In the genomic region with DNA sequence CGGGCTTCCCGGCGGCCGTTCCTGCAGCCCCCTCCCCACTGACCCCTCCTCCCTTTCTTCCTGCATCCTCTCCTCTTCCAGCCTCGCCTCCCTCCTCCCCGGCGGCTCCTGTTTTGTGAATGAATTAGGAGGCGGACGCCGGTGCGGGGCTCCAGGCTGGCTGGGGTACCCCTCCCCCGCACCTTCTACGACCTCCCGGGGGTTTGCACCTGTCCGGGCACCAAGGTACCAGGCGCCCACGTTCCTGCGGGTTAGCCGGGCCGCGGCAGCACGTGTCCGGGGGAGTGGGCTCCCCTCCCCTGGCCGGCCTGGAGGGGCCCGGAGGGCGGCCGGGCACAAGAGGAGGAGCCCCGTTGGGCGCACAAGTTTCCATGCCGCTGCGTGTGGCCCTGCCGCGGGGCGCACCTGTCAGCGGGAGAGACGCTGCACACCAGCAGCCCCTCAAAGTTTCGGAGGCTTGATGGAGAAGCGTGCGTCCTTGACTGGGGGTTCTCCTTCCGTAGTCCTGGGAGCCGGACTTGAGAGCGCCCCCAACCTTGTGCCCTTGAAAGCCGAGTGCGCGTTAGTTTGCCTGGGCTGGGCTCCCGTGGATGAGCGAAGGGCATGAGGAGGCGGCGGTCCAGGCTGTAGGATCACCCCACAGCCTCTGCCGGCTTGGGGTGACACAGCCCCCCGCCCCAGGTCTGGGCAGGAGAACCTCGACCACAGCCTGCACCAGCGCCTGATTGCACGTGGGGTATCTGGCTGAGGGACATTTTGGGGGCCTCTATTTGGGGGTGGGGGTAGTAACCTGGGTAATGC, we compare ENCODE assay signal across 8 cellular contexts. TPM values are rescaled to one million over a fixed set of nuclear protein-coding genes. Genes with fewer than 3 reads are reported as not detected.
DNase-seq lines count a peak whose midpoint lies in the region; TF ChIP-seq lines count a peak whose summit lies in the region.

No MANE protein-coding gene starts in this region.

- H3K27ac ChIP-seq in muscle layer of duodenum (ENCODE audit: low read length): no peak overlapping the region

- CTCF ChIA-PET in Caco-2 (lab: Charles Lee): interaction anchor here (1.2 to 2.1 kb wide), 8 partner anchors 9 to 263 kb away, joined by 3 to 15 read pairs (median 5); no protein-coding TSS in a partner anchor

- H4K20me1 ChIP-seq in Loucy (ENCODE audit: insufficient read depth, low read length, poor library complexity, severe bottlenecking): no peaks in the 10 kb centered on the region

- H3K4me1 Mint-ChIP-seq in Caco-2 (ENCODE audit: low read depth, unreplicated experiment): peaks cover 14% of the 10 kb centered on the region

- no peaks in the 10 kb centered on the region for H3K79me2 ChIP-seq in Loucy (ENCODE audit: insufficient read depth, low read length)

- H3K9me2 ChIP-seq in Loucy (replicated peaks; ENCODE audit: low read depth, low read length): no peaks in the 10 kb centered on the region

- H3K9ac ChIP-seq in Loucy (ENCODE audit: low read depth, low read length, poor library complexity, severe bottlenecking): no peak overlapping the region

- H3K9me3 ChIP-seq in Caco-2: no peaks in the 10 kb centered on the region
- H3K9me3 ChIP-seq in Loucy (ENCODE audit: insufficient read depth, low read depth, low read length): no peaks in the 10 kb centered on the region
- no peaks in the 10 kb centered on the region for H3K9me3 ChIP-seq in muscle layer of duodenum (ENCODE audit: control insufficient read depth in 1 of 2, low read length in 2 of 2)

- H3K4me1 ChIP-seq in Caco-2 (peaks cover 9% of the 10 kb centered on the region), Loucy (ENCODE audit: insufficient read depth, low read length, poor library complexity, severe bottlenecking) (peaks cover 10% of the 10 kb centered on the region), muscle layer of duodenum (ENCODE audit: control insufficient read depth in 1 of 2, insufficient read depth in 2 of 2, low read length in 2 of 2) (peaks cover 0 to 28% of the 10 kb centered on the region in 2 donors)

- intact Hi-C loops in Caco-2 (cut with micrococcal nuclease; ENCODE audit: unreplicated experiment): loop anchor here (10.0 kb wide), 1 partner anchor 572 kb away; a partner anchor contains a TSS

- POLR2A ChIA-PET in Caco-2 (lab: Charles Lee): interaction anchor here (1.0 to 1.3 kb wide), 2 partner anchors 34 to 262 kb away, joined by 3 to 6 read pairs; no protein-coding TSS in a partner anchor

- H3K36me3 ChIP-seq in Caco-2 (ENCODE audit: control insufficient read depth, insufficient read depth, low read length): no peaks in the 10 kb centered on the region
- H3K36me3 ChIP-seq in Loucy (ENCODE audit: insufficient read depth, low read length): peaks cover 5% of the 10 kb centered on the region; the same call in 1 of the 2 replicates
- peaks cover 5 to 13% of the 10 kb centered on the region in 2 donors for H3K36me3 ChIP-seq in muscle layer of duodenum (ENCODE audit: control insufficient read depth in 1 of 2, insufficient read depth in 2 of 2, low read length in 2 of 2)

- H3K27ac Mint-ChIP-seq in Caco-2 (ENCODE audit: unreplicated experiment): no peak overlapping the region

- H2AFZ ChIP-seq in Loucy (ENCODE audit: low read length): no peak overlapping the region

- TF ChIP-seq CTCF in Caco-2 (IDR thresholded peaks at IDR 0.05; ENCODE audit: insufficient read depth in 1 of 2, low read depth in 1 of 2, low read length in 1 of 2, severe bottlenecking in 1 of 2, unreplicated experiment in 1 of 2) (no peak), Loucy (conservative IDR thresholded peaks at IDR 0.05; ENCODE audit: low read length) (no peak)

- TSS peak; percentile 19 for BruUV-seq in Caco-2 (replicated peaks; lab: Mats Ljungman, UMichigan)

- peak overlapping the region; percentile 92 for H3K4me3 Mint-ChIP-seq in Caco-2 (ENCODE audit: unreplicated experiment)

- H3F3A ChIP-seq in Loucy (ENCODE audit: low read depth): no peaks in the 10 kb centered on the region

- DNase-seq in Caco-2: peak in 1 of 2 experiments; percentile 29
- peak; percentile 32 for DNase-seq in dermis blood vessel endothelial cell
- no peak for DNase-seq in NCI-H2081 (lab: John Stamatoyannopoulos, UW)
- DNase-seq in NCI-H187 (lab: John Stamatoyannopoulos, UW): no peak
- no peak for DNase-seq in NCI-H2171 treated with DMSO at 0.1 percent for 48 hours (lab: John Stamatoyannopoulos, UW)
- DNase-seq in RKO (ENCODE audit: low spot score): no peak

- peak overlapping the region; percentile 68 for H3K4me2 ChIP-seq in Loucy (ENCODE audit: low read depth, low read length, poor library complexity, severe bottlenecking)

- no peaks in the 10 kb centered on the region for H3K27me3 Mint-ChIP-seq in Caco-2 (ENCODE audit: insufficient read depth, unreplicated experiment)

- H3K4me3 ChIP-seq in Caco-2 (ENCODE audit: low read depth, low read length): peak overlapping the region; percentile 50
- H3K4me3 ChIP-seq in Loucy (ENCODE audit: low read length, poor library complexity, severe bottlenecking): peak overlapping the region; percentile 57
- H3K4me3 ChIP-seq in muscle layer of duodenum (ENCODE audit: low read depth in 1 of 2, low read length in 2 of 2): peak overlapping the region; percentile 44 to 73

- H3K27me3 ChIP-seq in Caco-2 (replicated peaks; ENCODE audit: control insufficient read depth, insufficient read depth, low read length) (no peaks in the 10 kb centered on the region), Loucy (ENCODE audit: insufficient read depth, low read length, poor library complexity, severe bottlenecking) (no peaks in the 10 kb centered on the region), muscle layer of duodenum (ENCODE audit: low read depth, low read length) (no peaks in the 10 kb centered on the region)

- H3K36me3 Mint-ChIP-seq in Caco-2 (ENCODE audit: insufficient read depth, unreplicated experiment): peaks cover 15% of the 10 kb centered on the region

- H3K9me3 Mint-ChIP-seq in Caco-2 (ENCODE audit: unreplicated experiment): no peaks in the 10 kb centered on the region

RNA-seq across cellular contexts. Expression of a gene that starts 1.2 kb away (rescaled TPM):
- total RNA-seq in Caco-2 (2022) (8.3 TPM in 2 replicates), dermis blood vessel endothelial cell (3.6 and 4.5 TPM in 2 replicates)

RNA-seq across cellular contexts. Expression of a gene that starts 25.7 kb away (rescaled TPM):
- 119 and 124 TPM in 2 replicates for total RNA-seq in Caco-2 (2022)
- total RNA-seq in dermis blood vessel endothelial cell: 89.9 and 160 TPM in 2 replicates

RNA-seq across cellular contexts. Expression of a gene that starts 25.8 kb away (rescaled TPM):
- 124 and 126 TPM in 2 replicates for total RNA-seq in Caco-2 (2022)
- total RNA-seq in dermis blood vessel endothelial cell: 14.1 and 26.7 TPM in 2 replicates
